In genomic region chr19:47507031-47507430, GRCh38 we compare ENCODE assay signal across 17 cellular contexts. TPM values are rescaled to one million over a fixed set of nuclear protein-coding genes. Genes with fewer than 3 reads are reported as not detected.
DNase-seq lines count a peak whose midpoint lies in the region; ATAC-seq and TF ChIP-seq lines count a peak whose summit lies in the region.
"Had no signal": no experiment of that assay in that cellular context is flagged by ENCODE, and none has a peak within 500 bp of the region (broad histone marks: within the 10 kb centered on the region; RNA-seq: fewer than 3 reads in every experiment).

No MANE protein-coding gene starts in this region.

- no peak for TF ChIP-seq CTCF in H9 (conservative IDR thresholded peaks at IDR 0.05)
- TF ChIP-seq CTCF in WTC11 (IDR thresholded peaks at IDR 0.05) = no peak
- TF ChIP-seq CTCF in left ventricle myocardium inferior (IDR thresholded peaks at IDR 0.05; ENCODE audit: borderline replicate concordance) = no peak
- TF ChIP-seq CTCF in psoas muscle (IDR thresholded peaks at IDR 0.05) = no peak
- no peak for TF ChIP-seq CTCF in progenitor cell of endocrine pancreas (IDR thresholded peaks at IDR 0.05; ENCODE audit: unreplicated experiment)

- H3K9me3 Mint-ChIP-seq in H9 (no peaks in the 10 kb centered on the region), WTC11 (no peaks in the 10 kb centered on the region), immature natural killer cell (no peaks in the 10 kb centered on the region), progenitor cell of endocrine pancreas (ENCODE audit: low read depth) (no peaks in the 10 kb centered on the region)
- H3K9me3 Mint-ChIP-seq: CD4-positive, CD25-positive, alpha-beta regulatory T cell had no signal

- H3K27me3 ChIP-seq in H9 (ENCODE audit: insufficient read depth, low read length) (no peaks in the 10 kb centered on the region), left ventricle myocardium inferior (ENCODE audit: low read depth) (no peaks in the 10 kb centered on the region), psoas muscle (ENCODE audit: insufficient read depth in 3 of 3, low read length in 2 of 3) (no peaks in the 10 kb centered on the region)

- H3K23ac ChIP-seq in H9 (ENCODE audit: insufficient read length, low read depth, low read length) = no peak overlapping the region

- no peak for DNase-seq in H9
- DNase-seq in WTC11 (ENCODE audit: low spot score) = no peak
- no peak for DNase-seq in left ventricle myocardium inferior
- peak in 1 of 2 donors; percentile 72 for DNase-seq in psoas muscle
- DNase-seq in dermis blood vessel endothelial cell = no peak
- no peak for DNase-seq in NCI-H748 (lab: John Stamatoyannopoulos, UW; ENCODE audit: unreplicated experiment)
- DNase-seq in immature natural killer cell = no peak
- DNase-seq in progenitor cell of endocrine pancreas (ENCODE audit: low spot score, unreplicated experiment) = no peak
- DNase-seq: activated CD4-positive, alpha-beta T cell treated with anti-CD3 and anti-CD28 coated beads, Interleukin-2, amount 50 U/mL, for 4 hours; CD4-positive, CD25-positive, alpha-beta regulatory T cell; NCI-H510A treated with DMSO at 0.1 percent for 48 hours; stimulated activated CD4-positive, alpha-beta T cell treated with anti-CD3 and anti-CD28 coated beads, Interleukin-2, amount 100 ng/mL, for 48 hours had no signal

- no peak overlapping the region for H3K9ac ChIP-seq in H9 (ENCODE audit: extremely low read depth, insufficient read length, low read length)
- H3K9ac ChIP-seq: KMS-11 had no signal

- peaks cover 5% of the 10 kb centered on the region for H3K79me1 ChIP-seq in H9 (ENCODE audit: insufficient read depth, low read depth, low read length, poor library complexity, severe bottlenecking)

- H3K36me3 ChIP-seq in left ventricle myocardium inferior (peaks cover 22% of the 10 kb centered on the region), psoas muscle (ENCODE audit: insufficient read depth in 1 of 2, low read depth in 1 of 2) (peaks cover 0 to 23% of the 10 kb centered on the region in 2 donors)

- H3K27me3 Mint-ChIP-seq in H9 (ENCODE audit: low read depth) (no peaks in the 10 kb centered on the region), WTC11 (ENCODE audit: low read depth) (no peaks in the 10 kb centered on the region), immature natural killer cell (ENCODE audit: low read depth in 3 of 3) (peaks cover 0 to 10% (median 2%) of the 10 kb centered on the region in 3 donors), progenitor cell of endocrine pancreas (no peaks in the 10 kb centered on the region)
- H3K27me3 Mint-ChIP-seq: activated naive CD8-positive, alpha-beta T cell; CD4-positive, CD25-positive, alpha-beta regulatory T cell had no signal

- H3K56ac ChIP-seq in H9 (ENCODE audit: insufficient read length, low read depth, low read length) = no peak overlapping the region

- H2BK120ac ChIP-seq in H9 (ENCODE audit: low read depth, low read length, poor library complexity, severe bottlenecking) = no peak overlapping the region

- no peak overlapping the region for H2BK12ac ChIP-seq in H9 (ENCODE audit: insufficient read length, low read depth, low read length)

- H2BK15ac ChIP-seq in H9 (ENCODE audit: low read depth, low read length) = no peak overlapping the region

- peak overlapping the region; percentile 23 to 77 (median 70); a peak in 4 of 7 replicates for H3K27ac Mint-ChIP-seq in H9
- H3K27ac Mint-ChIP-seq in WTC11 = 0 out of 2 replicates have a peak overlapping the region, but pooled peaks have one; percentile 23
- peak overlapping the region in 1 of 6 donors; percentile 46 for H3K27ac Mint-ChIP-seq in immature natural killer cell
- no peak overlapping the region for H3K27ac Mint-ChIP-seq in progenitor cell of endocrine pancreas
- H3K27ac Mint-ChIP-seq: activated naive CD8-positive, alpha-beta T cell; CD4-positive, CD25-positive, alpha-beta regulatory T cell had no signal

- no peak overlapping the region for H3K4me2 ChIP-seq in H9 (ENCODE audit: insufficient read depth, insufficient read length, low read length)
- H3K4me2 ChIP-seq: KMS-11 had no signal

- H3K4me1 Mint-ChIP-seq in H9 = peaks cover 6 to 8% of the 10 kb centered on the region in 2 experiments; a peak in 3 of 4 replicates
- H3K4me1 Mint-ChIP-seq in WTC11 = no peaks in the 10 kb centered on the region
- H3K4me1 Mint-ChIP-seq in immature natural killer cell = peaks cover 30 to 48% of the 10 kb centered on the region in 2 donors
- peaks cover 5% of the 10 kb centered on the region for H3K4me1 Mint-ChIP-seq in progenitor cell of endocrine pancreas (ENCODE audit: low read depth)

- intact Hi-C loops in left ventricle myocardium inferior (cut with micrococcal nuclease) = no loop called here
- intact Hi-C loops in psoas muscle (cut with DNase I) = no loop called here

- no peak overlapping the region for H2BK20ac ChIP-seq in H9 (ENCODE audit: low read depth, low read length, poor library complexity, severe bottlenecking)

- no peaks in the 10 kb centered on the region for H3K23me2 ChIP-seq in H9 (ENCODE audit: insufficient read length, low read depth, low read length, poor library complexity, severe bottlenecking)

- no peak overlapping the region for H3K27ac ChIP-seq in H9 (ENCODE audit: insufficient read length, low read depth, low read length)
- H3K27ac ChIP-seq in left ventricle myocardium inferior (replicated peaks) = peak overlapping the region; percentile 81
- peak overlapping the region; percentile 99 for H3K27ac ChIP-seq in psoas muscle
- H3K27ac ChIP-seq: KMS-11, SK-N-MC had no signal

- no peak overlapping the region for H4K5ac ChIP-seq in H9 (ENCODE audit: insufficient read length, low read depth, low read length)

- no peak overlapping the region for H2AFZ ChIP-seq in H9 (ENCODE audit: low read length)

- no peak overlapping the region for H4K91ac ChIP-seq in H9 (ENCODE audit: insufficient read length, low read depth, low read length)

- H3K18ac ChIP-seq in H9 (ENCODE audit: insufficient read length, low read depth, low read length) = no peak overlapping the region

- no peak overlapping the region for H3K4me3 Mint-ChIP-seq in H9
- no peak overlapping the region for H3K4me3 Mint-ChIP-seq in WTC11
- H3K4me3 Mint-ChIP-seq in immature natural killer cell = no peak overlapping the region
- no peak overlapping the region for H3K4me3 Mint-ChIP-seq in progenitor cell of endocrine pancreas (ENCODE audit: low read depth)
- H3K4me3 Mint-ChIP-seq: activated naive CD8-positive, alpha-beta T cell had no signal

- no peak overlapping the region for H2BK5ac ChIP-seq in H9 (ENCODE audit: insufficient read length, low read length)

- no peak overlapping the region for H2AK5ac ChIP-seq in H9 (ENCODE audit: insufficient read length, low read length)

- no CpG with 5 or more reads among the region's 5 CpGs for WGBS in H9 (ENCODE audit: extremely low coverage, insufficient read length, low lambda C conversion rate)
- WGBS in psoas muscle, 3 donors = 14 to 35% (median 25%) methylated on average over 5 of the region's 5 CpGs

- H3K4me3 ChIP-seq in left ventricle myocardium inferior (peak overlapping the region; percentile 17), psoas muscle (peak overlapping the region; percentile 30)
- H3K4me3 ChIP-seq: HAP-1, SK-N-MC, thoracic aorta had no signal

- H3K79me2 ChIP-seq in H9 (ENCODE audit: insufficient read depth, low read length) = no peaks in the 10 kb centered on the region; the same call in 1 of the 2 replicates

- H3K9me3 ChIP-seq in H9 (ENCODE audit: control insufficient read depth, low read depth, low read length) (no peaks in the 10 kb centered on the region), left ventricle myocardium inferior (replicated peaks) (no peaks in the 10 kb centered on the region), psoas muscle (no peaks in the 10 kb centered on the region)
- H3K9me3 ChIP-seq: HAP-1, thoracic aorta had no signal

- no peak for ATAC-seq in WTC11
- ATAC-seq in psoas muscle = peak; percentile 64 to 76 (median 74)

- H3T11ph ChIP-seq in H9 (ENCODE audit: low read length) = no peak overlapping the region

- no peaks in the 10 kb centered on the region for H3K4me1 ChIP-seq in H9 (ENCODE audit: insufficient read depth, low read length)
- peaks cover 83% of the 10 kb centered on the region for H3K4me1 ChIP-seq in left ventricle myocardium inferior
- peaks cover 69% of the 10 kb centered on the region for H3K4me1 ChIP-seq in psoas muscle
- H3K4me1 ChIP-seq: HAP-1 had no signal

- no peaks in the 10 kb centered on the region for H4K20me1 ChIP-seq in H9 (ENCODE audit: control insufficient read depth, insufficient read depth, insufficient read length)

- peaks cover 0 to 13% (median 13%) of the 10 kb centered on the region in 3 experiments; a peak in 5 of 7 replicates for H3K36me3 Mint-ChIP-seq in H9 (ENCODE audit: insufficient read depth in 1 of 3, low read depth in 3 of 3)
- no peaks in the 10 kb centered on the region for H3K36me3 Mint-ChIP-seq in WTC11
- peaks cover 0 to 15% (median 9%) of the 10 kb centered on the region in 3 donors for H3K36me3 Mint-ChIP-seq in immature natural killer cell
- no peaks in the 10 kb centered on the region for H3K36me3 Mint-ChIP-seq in progenitor cell of endocrine pancreas (ENCODE audit: insufficient read depth)
- H3K36me3 Mint-ChIP-seq: activated naive CD8-positive, alpha-beta T cell had no signal

- POLR2A ChIA-PET in WTC11 (lab: Charles Lee) = no interaction called here

- CTCF ChIA-PET in WTC11 (lab: Charles Lee) = interaction anchor here (2.5 to 5.7 kb wide), 2 partner anchors 23 to 71 kb away, joined by 14 to 41 read pairs; partner anchors contain the start of gene KPTN

- no peak overlapping the region for H3K14ac ChIP-seq in H9 (ENCODE audit: insufficient read depth, low read length)

- H3K4ac ChIP-seq in H9 (ENCODE audit: low read depth, low read length) = no peak overlapping the region; the same call in 1 of the 2 replicates

- H4K8ac ChIP-seq in H9 (replicated peaks; ENCODE audit: insufficient read length, low read depth, low read length) = no peak overlapping the region

RNA-seq across cellular contexts. Expression of gene NAPA, which starts 7.8 kb away (rescaled TPM):
- total RNA-seq in H9 (2021) (62.3 and 62.8 TPM in 2 replicates), WTC11 (2021) (58.4 to 66.8 TPM (median 61.3 TPM) in 3 replicates), left ventricle myocardium inferior (120 TPM), psoas muscle (100 to 1,000 TPM; 124 to 182 (median 159) TPM), dermis blood vessel endothelial cell (80.3 and 99.1 TPM in 2 replicates), progenitor cell of endocrine pancreas (77.8 and 80.0 TPM in 2 replicates)
- polyA plus RNA-seq in psoas muscle (100 to 1,000 TPM; 103 to 123 (median 109) TPM), immature natural killer cell (100 to 1,000 TPM; 114 to 177 (median 146) TPM)

RNA-seq across cellular contexts. Expression of gene KPTN, which starts 23.0 kb away (rescaled TPM):
- 33.6 and 35.4 TPM in 2 replicates for total RNA-seq in H9 (2021)
- total RNA-seq in WTC11 (2021) = 24.5 to 30.2 TPM (median 29.5 TPM) in 3 replicates
- 10.9 TPM for total RNA-seq in left ventricle myocardium inferior
- 10 to 100 TPM in 1 of 4 donors, 1 to 10 TPM in 3; 5.9 to 11.2 (median 8.1) TPM for total RNA-seq in psoas muscle
- polyA plus RNA-seq in psoas muscle = 10 to 100 TPM in 1 of 3 donors, 1 to 10 TPM in 2; 3.8 to 21.5 (median 9.7) TPM
- 4.3 and 6.7 TPM in 2 replicates for total RNA-seq in dermis blood vessel endothelial cell
- 10 to 100 TPM in 1 of 3 donors, 1 to 10 TPM in 2; 5.0 to 25.7 (median 8.9) TPM for polyA plus RNA-seq in immature natural killer cell
- 29.9 and 30.5 TPM in 2 replicates for total RNA-seq in progenitor cell of endocrine pancreas

RNA-seq across cellular contexts. Expression of gene SLC8A2, which starts 35.3 kb away (rescaled TPM):
- total RNA-seq in H9 (2021) (10.7 and 11.3 TPM in 2 replicates), WTC11 (2021) (6.5 to 8.5 TPM (median 6.8 TPM) in 3 replicates), left ventricle myocardium inferior (0.30 TPM), psoas muscle (under 1 TPM; 0.13 to 0.54 (median 0.25) TPM), dermis blood vessel endothelial cell (0.17 TPM in 1 of 2 replicates, not detected in the other), progenitor cell of endocrine pancreas (1.2 and 1.4 TPM in 2 replicates)
- polyA plus RNA-seq in psoas muscle (under 1 TPM in 2 of 3 donors, not detected in 1; 0.12 to 0.18 TPM), immature natural killer cell (not detected)
- total RNA-seq: CD4-positive, CD25-positive, alpha-beta regulatory T cell had no signal
- polyA plus RNA-seq: CD4-positive, CD25-positive, alpha-beta regulatory T cell had no signal
